27 cellular contexts compared by ENCODE assay signal in genomic region chr16:11141409-11142260, GRCh38.
DNase-seq lines count a peak whose midpoint lies in the region; ATAC-seq and TF ChIP-seq lines count a peak whose summit lies in the region.
"Had no signal": no experiment of that assay in that cellular context is flagged by ENCODE, and none has a peak within 500 bp of the region (broad histone marks: within the 10 kb centered on the region; RNA-seq: fewer than 3 reads in every experiment).

No MANE protein-coding gene starts in this region.

- H3K4me3 Mint-ChIP-seq in activated CD8-positive, alpha-beta T cell treated with anti-CD3 and anti-CD28 coated beads, Interleukin-2, amount 10 ng/mL, durations not matched to agents 7 days and 5 days: no peak overlapping the region
- no peak overlapping the region for H3K4me3 Mint-ChIP-seq in activated CD8-positive, alpha-beta T cell treated with anti-CD3 and anti-CD28 coated beads for 36 hours
- H3K4me3 Mint-ChIP-seq in GM23338: no peak overlapping the region
- H3K4me3 Mint-ChIP-seq: activated T-helper 17 cell treated with anti-CD3 and anti-CD28 coated beads, Interleukin-2, amount 50 U/mL, for 72 hours; effector memory CD8-positive, alpha-beta T cell; T-cell had no signal

- no peaks in the 10 kb centered on the region for H3K79me1 ChIP-seq in mesendoderm (ENCODE audit: low read length)

- H3K4me1 Mint-ChIP-seq in activated CD8-positive, alpha-beta T cell treated with anti-CD3 and anti-CD28 coated beads, Interleukin-2, amount 10 ng/mL, durations not matched to agents 7 days and 5 days (ENCODE audit: low read depth): peaks cover 73% of the 10 kb centered on the region
- peaks cover 40% of the 10 kb centered on the region for H3K4me1 Mint-ChIP-seq in activated CD8-positive, alpha-beta T cell treated with anti-CD3 and anti-CD28 coated beads for 36 hours (ENCODE audit: low read depth)
- peaks cover 26% of the 10 kb centered on the region for H3K4me1 Mint-ChIP-seq in GM23338

- H2BK120ac ChIP-seq in mesendoderm (ENCODE audit: low read depth, low read length): no peak overlapping the region

- H4K8ac ChIP-seq in mesendoderm (ENCODE audit: low read depth, low read length): no peak overlapping the region

- H3K9me3 Mint-ChIP-seq in activated CD8-positive, alpha-beta T cell treated with anti-CD3 and anti-CD28 coated beads, Interleukin-2, amount 10 ng/mL, durations not matched to agents 7 days and 5 days (ENCODE audit: insufficient read depth): no peaks in the 10 kb centered on the region
- no peaks in the 10 kb centered on the region for H3K9me3 Mint-ChIP-seq in activated CD8-positive, alpha-beta T cell treated with anti-CD3 and anti-CD28 coated beads for 36 hours
- H3K9me3 Mint-ChIP-seq in GM23338: no peaks in the 10 kb centered on the region
- H3K9me3 Mint-ChIP-seq: activated T-helper 17 cell treated with anti-CD3 and anti-CD28 coated beads, Interleukin-2, amount 50 U/mL, for 72 hours; effector memory CD8-positive, alpha-beta T cell; T-cell had no signal

- H3K27ac Mint-ChIP-seq in activated CD8-positive, alpha-beta T cell treated with anti-CD3 and anti-CD28 coated beads, Interleukin-2, amount 10 ng/mL, durations not matched to agents 7 days and 5 days: peak overlapping the region; percentile 88
- H3K27ac Mint-ChIP-seq in activated CD8-positive, alpha-beta T cell treated with anti-CD3 and anti-CD28 coated beads for 36 hours: no peak overlapping the region
- no peak overlapping the region for H3K27ac Mint-ChIP-seq in GM23338
- H3K27ac Mint-ChIP-seq: T-cell had no signal

- H3K23ac ChIP-seq in mesendoderm (ENCODE audit: low read length): no peak overlapping the region

- H3K27me3 ChIP-seq in GM23338 (ENCODE audit: insufficient read depth) (no peaks in the 10 kb centered on the region), mesendoderm (ENCODE audit: insufficient read depth, low read length, poor library complexity) (no peaks in the 10 kb centered on the region), WERI-Rb-1 (ENCODE audit: insufficient read depth, low read depth, severe bottlenecking) (no peaks in the 10 kb centered on the region)
- H3K27me3 ChIP-seq: BE2C, brain microvascular endothelial cell, esophagus squamous epithelium, gastrocnemius medialis, SJSA1, uterus had no signal

- no peak overlapping the region for H2AFZ ChIP-seq in GM23338
- H2AFZ ChIP-seq: GM23248 had no signal

- no peak for ATAC-seq in activated CD8-positive, alpha-beta T cell treated with anti-CD3 and anti-CD28 coated beads, Interleukin-2, amount 10 ng/mL, durations not matched to agents 7 days and 5 days
- no peak for ATAC-seq in activated CD8-positive, alpha-beta T cell treated with anti-CD3 and anti-CD28 coated beads for 36 hours
- peak; percentile 28; the same call in 2 of the 3 replicates for ATAC-seq in GM23338
- ATAC-seq: activated T-helper 17 cell treated with anti-CD3 and anti-CD28 coated beads, Interleukin-2, amount 50 U/mL, for 72 hours; effector memory CD8-positive, alpha-beta T cell; Panc1; T-cell had no signal

- H3K79me2 ChIP-seq in GM23338 (replicated peaks; ENCODE audit: insufficient read depth) (no peaks in the 10 kb centered on the region), mesendoderm (ENCODE audit: control insufficient read depth, insufficient read depth, low read length) (no peaks in the 10 kb centered on the region)

- no peaks in the 10 kb centered on the region for H3K27me3 Mint-ChIP-seq in activated CD8-positive, alpha-beta T cell treated with anti-CD3 and anti-CD28 coated beads, Interleukin-2, amount 10 ng/mL, durations not matched to agents 7 days and 5 days (ENCODE audit: low read depth)
- no peaks in the 10 kb centered on the region for H3K27me3 Mint-ChIP-seq in activated CD8-positive, alpha-beta T cell treated with anti-CD3 and anti-CD28 coated beads for 36 hours
- H3K27me3 Mint-ChIP-seq in GM23338 (ENCODE audit: insufficient read depth, low read depth, poor library complexity): no peaks in the 10 kb centered on the region
- H3K27me3 Mint-ChIP-seq: activated T-helper 17 cell treated with anti-CD3 and anti-CD28 coated beads, Interleukin-2, amount 50 U/mL, for 72 hours; effector memory CD8-positive, alpha-beta T cell; T-cell had no signal

- H2BK15ac ChIP-seq in mesendoderm (replicated peaks; ENCODE audit: low read depth): no peak overlapping the region

- no peak for DNase-seq in activated CD8-positive, alpha-beta T cell treated with anti-CD3 and anti-CD28 coated beads, Interleukin-2, amount 10 ng/mL, durations not matched to agents 7 days and 5 days
- DNase-seq in activated CD8-positive, alpha-beta T cell treated with anti-CD3 and anti-CD28 coated beads for 36 hours: no peak
- DNase-seq in GM23338 (ENCODE audit: low spot score) (no peak), RWPE1 (ENCODE audit: low spot score) (no peak), mesendoderm (peak; percentile 72), head of caudate nucleus (no peak), WERI-Rb-1 (no peak)
- DNase-seq in stimulated activated CD8-positive, alpha-beta memory T cell treated with anti-CD3 and anti-CD28 coated beads, Interleukin-4, amount 100 ng/mL, for 48 hours: no peak
- DNase-seq: activated CD4-positive, alpha-beta T cell treated with anti-CD3 and anti-CD28 coated beads for 4 hours; activated CD8-positive, alpha-beta memory T cell treated with anti-CD3 and anti-CD28 coated beads, Interleukin-2, amount 50 U/mL, for 48 hours; BE2C; brain microvascular endothelial cell; effector memory CD8-positive, alpha-beta T cell; esophagus squamous epithelium; GM23248; Karpas-422; kidney; mammary epithelial cell; NCI-H1694; stimulated activated CD4-positive, alpha-beta T cell treated with anti-CD3 and anti-CD28 coated beads, Interleukin-2, amount 100 ng/mL, for 24 hours; T-cell; uterus had no signal

- CTCF ChIA-PET in activated CD8-positive, alpha-beta T cell treated with anti-CD3 and anti-CD28 coated beads, Interleukin-2, amount 10 ng/mL, durations not matched to agents 7 days and 5 days (lab: Charles Lee): interaction anchor here (0.8 to 1.7 kb wide), 5 partner anchors 11 to 170 kb away, joined by 3 to 4 read pairs (median 3); partner anchors contain the start of gene SOCS1
- CTCF ChIA-PET in activated CD8-positive, alpha-beta T cell treated with anti-CD3 and anti-CD28 coated beads for 36 hours (lab: Charles Lee): interaction anchor here (1.0 to 2.3 kb wide), 3 partner anchors 12 to 113 kb away, joined by 3 to 7 read pairs (median 5); no protein-coding TSS in a partner anchor
- CTCF ChIA-PET in RWPE1 (lab: Yijun Ruan, JAX): interaction anchor here (0.6 kb wide), 1 partner anchor 1441 kb away, joined by 3 read pairs; no protein-coding TSS in a partner anchor

- peak overlapping the region; percentile 93 for H2AK5ac ChIP-seq in mesendoderm (ENCODE audit: low read length)

- peak overlapping the region; percentile 7 for H3K9ac ChIP-seq in mesendoderm (ENCODE audit: low read length)
- H3K9ac ChIP-seq: GM23248 had no signal

- H3K27ac ChIP-seq in GM23338 (ENCODE audit: low read depth) (no peak overlapping the region), RWPE1 (peak overlapping the region; percentile 23; the same call in 1 of the 2 replicates), mesendoderm (ENCODE audit: low read depth, low read length) (no peak overlapping the region), WERI-Rb-1 (no peak overlapping the region)
- H3K27ac ChIP-seq: brain microvascular endothelial cell, esophagus squamous epithelium, GM23248, SJSA1, uterus had no signal

- TF ChIP-seq CTCF in activated CD8-positive, alpha-beta T cell treated with anti-CD3 and anti-CD28 coated beads for 36 hours (IDR thresholded peaks at IDR 0.05): no peak
- no peak for TF ChIP-seq CTCF in GM23338 (conservative IDR thresholded peaks at IDR 0.05; ENCODE audit: low read depth in 2 of 2)
- no peak for TF ChIP-seq CTCF in RWPE1 (conservative IDR thresholded peaks at IDR 0.05; ENCODE audit: low read depth)
- TF ChIP-seq CTCF in WERI-Rb-1 (IDR thresholded peaks at IDR 0.05; ENCODE audit: low read depth, low read length): no peak

- H3K4me3 ChIP-seq in GM23338: no peak overlapping the region
- H3K4me3 ChIP-seq in mesendoderm (ENCODE audit: low read length): no peak overlapping the region
- no peak overlapping the region for H3K4me3 ChIP-seq in WERI-Rb-1 (ENCODE audit: low read depth, low read length)
- H3K4me3 ChIP-seq: esophagus squamous epithelium, gastrocnemius medialis, GM23248, SJSA1, smooth muscle cell, uterus had no signal

- H3K9me2 ChIP-seq in GM23338 (ENCODE audit: insufficient read depth): peaks cover 3% of the 10 kb centered on the region; the same call in 1 of the 2 replicates

- peaks cover 28% of the 10 kb centered on the region for H3K36me3 Mint-ChIP-seq in activated CD8-positive, alpha-beta T cell treated with anti-CD3 and anti-CD28 coated beads, Interleukin-2, amount 10 ng/mL, durations not matched to agents 7 days and 5 days (ENCODE audit: low read depth)
- peaks cover 10% of the 10 kb centered on the region for H3K36me3 Mint-ChIP-seq in activated CD8-positive, alpha-beta T cell treated with anti-CD3 and anti-CD28 coated beads for 36 hours (ENCODE audit: low read depth)
- no peaks in the 10 kb centered on the region for H3K36me3 Mint-ChIP-seq in GM23338 (ENCODE audit: low read depth)

- no CpG with 5 or more reads among the region's 26 CpGs for WGBS in mesendoderm (ENCODE audit: extremely low coverage, insufficient coverage, low lambda C conversion rate)

- H3F3A ChIP-seq in GM23338 (replicated peaks; ENCODE audit: low read depth): no peaks in the 10 kb centered on the region

- peak overlapping the region; percentile 52 for H3K56ac ChIP-seq in mesendoderm (ENCODE audit: low read length)

- no peak overlapping the region for H4K5ac ChIP-seq in mesendoderm (ENCODE audit: low read length)

- no peak overlapping the region for H3K4ac ChIP-seq in mesendoderm (ENCODE audit: low read depth, low read length)

- H3K9me3 ChIP-seq in WERI-Rb-1 (ENCODE audit: severe bottlenecking): no peaks in the 10 kb centered on the region
- H3K9me3 ChIP-seq: BE2C, esophagus squamous epithelium, gastrocnemius medialis, SJSA1, uterus had no signal

- POLR2A ChIA-PET in activated CD8-positive, alpha-beta T cell treated with anti-CD3 and anti-CD28 coated beads, Interleukin-2, amount 10 ng/mL, durations not matched to agents 7 days and 5 days (lab: Charles Lee): interaction anchor here (1.0 to 1.1 kb wide), 2 partner anchors 27 to 51 kb away, joined by 3 read pairs; no protein-coding TSS in a partner anchor
- POLR2A ChIA-PET in activated CD8-positive, alpha-beta T cell treated with anti-CD3 and anti-CD28 coated beads for 36 hours (lab: Charles Lee): interaction anchor here (1.0 to 1.4 kb wide), 5 partner anchors 7 to 115 kb away, joined by 3 to 5 read pairs (median 4); partner anchors contain the start of gene SOCS1
- POLR2A ChIA-PET in RWPE1 (lab: Yijun Ruan, JAX; ENCODE audit: low non-redundant PET): interaction anchor here (0.5 kb wide), 1 partner anchor 46 kb away, joined by 3 read pairs; no protein-coding TSS in a partner anchor

- H3K36me3 ChIP-seq in GM23338 (ENCODE audit: insufficient read depth) (no peaks in the 10 kb centered on the region; the same call in 1 of the 2 replicates), mesendoderm (ENCODE audit: control insufficient read depth, insufficient read depth, low read length) (no peaks in the 10 kb centered on the region), WERI-Rb-1 (no peaks in the 10 kb centered on the region)
- H3K36me3 ChIP-seq: BE2C, brain microvascular endothelial cell, esophagus squamous epithelium, gastrocnemius medialis, SJSA1, uterus had no signal

- H3K4me2 ChIP-seq in GM23338: no peak overlapping the region
- H3K4me2 ChIP-seq in mesendoderm (ENCODE audit: low read length): no peak overlapping the region
- H3K4me2 ChIP-seq: smooth muscle cell had no signal

- H4K20me1 ChIP-seq in GM23338 (replicated peaks; ENCODE audit: insufficient read depth): no peaks in the 10 kb centered on the region

- intact Hi-C loops in activated CD8-positive, alpha-beta T cell treated with anti-CD3 and anti-CD28 coated beads for 36 hours (cut with micrococcal nuclease): no loop called here
- intact Hi-C loops in head of caudate nucleus (cut with DNase I): no loop called here

- H3K4me1 ChIP-seq in GM23338 (ENCODE audit: insufficient read depth): no peaks in the 10 kb centered on the region; the same call in 1 of the 2 replicates
- H3K4me1 ChIP-seq in mesendoderm (ENCODE audit: control insufficient read depth, low read depth, low read length): peaks cover 21% of the 10 kb centered on the region
- H3K4me1 ChIP-seq: uterus had no signal

- no peak overlapping the region for H2BK5ac ChIP-seq in mesendoderm (ENCODE audit: low read length)

- no peak overlapping the region for H3K18ac ChIP-seq in mesendoderm (ENCODE audit: low read length)
